In genomic region chr3:141249041-141249440, GRCh38 we compare ENCODE assay signal across 20 cellular contexts.
"Had no signal": no experiment of that assay in that cellular context is flagged by ENCODE, and none has a peak within 500 bp of the region (broad histone marks: within the 10 kb centered on the region; RNA-seq: fewer than 3 reads in every experiment).

No MANE protein-coding gene starts in this region.

- H3K4me3 ChIP-seq: cardiac muscle cell, hepatocyte, left ventricle myocardium inferior, sigmoid colon, smooth muscle cell, thoracic aorta had no signal

- H2AFZ ChIP-seq: hepatocyte had no signal

- H3K36me3 ChIP-seq: cardiac muscle cell, left ventricle myocardium inferior, sigmoid colon, thoracic aorta had no signal

- ATAC-seq: stimulated activated memory B cell treated with anti-CD40 and anti-IgM and Interleukin-4, amounts not matched to agents 10 μg/mL and 1 μg/mL and 100 μg/mL, for 72 hours had no signal

- DNase-seq: activated CD4-positive, alpha-beta T cell treated with anti-CD3 and anti-CD28 coated beads for 1 hour; activated CD4-positive, alpha-beta T cell treated with anti-CD3 and anti-CD28 coated beads, Interleukin-2, amount 50 U/mL, for 4 hours; activated gamma-delta T cell; activated naive CD4-positive, alpha-beta T cell treated with anti-CD3 and anti-CD28 coated beads, Interleukin-2, amount 50 U/mL, for 16 hours; activated naive CD8-positive, alpha-beta T cell treated with anti-CD3 and anti-CD28 coated beads, Interleukin-2, amount 50 U/mL, for 24 hours; cortex of kidney; foreskin melanocyte; immature natural killer cell; kidney glomerular epithelial cell; left ventricle myocardium inferior; nucleus accumbens; retina; sigmoid colon; stimulated activated CD4-positive, alpha-beta T cell treated with anti-CD3 and anti-CD28 coated beads, Interleukin-15, amount 100 ng/mL, for 24 hours; T-helper 9 cell had no signal

- H3K27me3 ChIP-seq: cardiac muscle cell, hepatocyte, sigmoid colon had no signal

- H3K27ac ChIP-seq: cardiac muscle cell, hepatocyte, left ventricle myocardium inferior, sigmoid colon, thoracic aorta had no signal

- H3K9me3 ChIP-seq: left ventricle myocardium inferior, sigmoid colon, thoracic aorta had no signal

- H3K4me2 ChIP-seq: hepatocyte, smooth muscle cell had no signal
